Comparison of ENCODE assay signal across 12 cellular contexts in the genomic region with DNA sequence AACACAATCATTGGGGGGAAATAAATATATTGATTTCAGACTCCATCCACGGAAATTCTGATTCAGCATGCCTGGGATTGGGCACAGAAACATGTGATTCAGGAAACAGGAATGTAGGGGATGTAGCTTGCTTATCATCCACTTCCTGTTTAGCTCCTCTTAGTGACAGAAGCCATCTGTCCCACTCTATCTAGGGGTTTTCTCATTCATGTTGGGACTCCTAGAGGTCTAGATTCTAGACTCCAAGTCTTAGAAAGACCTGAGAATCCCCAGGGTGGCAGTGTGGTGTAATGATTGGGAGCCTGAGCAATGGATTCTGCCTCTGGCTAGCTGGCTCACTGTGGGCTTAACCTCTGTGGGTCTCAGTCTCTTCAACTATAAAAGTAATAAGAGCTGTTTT.
DNase-seq lines count a peak whose midpoint lies in the region; ATAC-seq and TF ChIP-seq lines count a peak whose summit lies in the region.
"Had no signal": no experiment of that assay in that cellular context is flagged by ENCODE, and none has a peak within 500 bp of the region (broad histone marks: within the 10 kb centered on the region; RNA-seq: fewer than 3 reads in every experiment).

No MANE protein-coding gene starts in this region.

- peak; percentile 12 for TF ChIP-seq CTCF in fibroblast of pulmonary artery (IDR thresholded peaks at IDR 0.05; ENCODE audit: low read length, missing control alignments)

- no peak overlapping the region for H3K4me3 ChIP-seq in fibroblast of pulmonary artery (replicated peaks; ENCODE audit: low read depth, low read length)
- H3K4me3 ChIP-seq: A549, neural progenitor cell had no signal

- DNase-seq in NCI-H82 (lab: John Stamatoyannopoulos, UW), result peak; percentile 24
- DNase-seq in NCI-H82 treated with DMSO at 0.1 percent for 48 hours (lab: John Stamatoyannopoulos, UW; ENCODE audit: unreplicated experiment), result no peak
- peak; percentile 79 for DNase-seq in fibroblast of pulmonary artery (ENCODE audit: low read depth)
- peak; percentile 24 for DNase-seq in renal cortical epithelial cell (ENCODE audit: low read depth)
- no peak for DNase-seq in NCI-H1092 (lab: John Stamatoyannopoulos, UW)
- no peak for DNase-seq in SKM-1 treated with dmso at 0.1 percent for 144 hours (lab: John Stamatoyannopoulos, UW; ENCODE audit: unreplicated experiment)
- DNase-seq: activated T-cell treated with anti-CD3 and anti-CD28 coated beads, Interleukin-2, amount 50 U/mL, for 48 hours; NCI-H1105 had no signal

- ATAC-seq in SK-N-SH treated with all-trans-retinoic acid at 6 μM for 48 hours, result peak; percentile 66
- no peak for ATAC-seq in esophagus mucosa

TF ChIP-seq in SK-N-SH treated with all-trans-retinoic acid at 6 μM for 48 hours, 23 proteins besides CTCF, POLR2A, EP300 and RAD21:
- no peak for TF ChIP-seq ESRRG (CRISPR knock-in tag; IDR thresholded peaks at IDR 0.05)
- TF ChIP-seq BACH2 (CRISPR knock-in tag; IDR thresholded peaks at IDR 0.05; ENCODE audit: borderline replicate concordance), result no peak
- TF ChIP-seq, protein P1, sequence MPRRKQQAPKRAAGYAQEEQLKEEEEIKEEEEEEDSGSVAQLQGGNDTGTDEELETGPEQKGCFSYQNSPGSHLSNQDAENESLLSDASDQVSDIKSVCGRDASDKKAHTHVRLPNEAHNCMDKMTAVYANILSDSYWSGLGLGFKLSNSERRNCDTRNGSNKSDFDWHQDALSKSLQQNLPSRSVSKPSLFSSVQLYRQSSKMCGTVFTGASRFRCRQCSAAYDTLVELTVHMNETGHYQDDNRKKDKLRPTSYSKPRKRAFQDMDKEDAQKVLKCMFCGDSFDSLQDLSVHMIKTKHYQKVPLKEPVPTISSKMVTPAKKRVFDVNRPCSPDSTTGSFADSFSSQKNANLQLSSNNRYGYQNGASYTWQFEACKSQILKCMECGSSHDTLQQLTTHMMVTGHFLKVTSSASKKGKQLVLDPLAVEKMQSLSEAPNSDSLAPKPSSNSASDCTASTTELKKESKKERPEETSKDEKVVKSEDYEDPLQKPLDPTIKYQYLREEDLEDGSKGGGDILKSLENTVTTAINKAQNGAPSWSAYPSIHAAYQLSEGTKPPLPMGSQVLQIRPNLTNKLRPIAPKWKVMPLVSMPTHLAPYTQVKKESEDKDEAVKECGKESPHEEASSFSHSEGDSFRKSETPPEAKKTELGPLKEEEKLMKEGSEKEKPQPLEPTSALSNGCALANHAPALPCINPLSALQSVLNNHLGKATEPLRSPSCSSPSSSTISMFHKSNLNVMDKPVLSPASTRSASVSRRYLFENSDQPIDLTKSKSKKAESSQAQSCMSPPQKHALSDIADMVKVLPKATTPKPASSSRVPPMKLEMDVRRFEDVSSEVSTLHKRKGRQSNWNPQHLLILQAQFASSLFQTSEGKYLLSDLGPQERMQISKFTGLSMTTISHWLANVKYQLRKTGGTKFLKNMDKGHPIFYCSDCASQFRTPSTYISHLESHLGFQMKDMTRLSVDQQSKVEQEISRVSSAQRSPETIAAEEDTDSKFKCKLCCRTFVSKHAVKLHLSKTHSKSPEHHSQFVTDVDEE (CRISPR knock-in tag; IDR thresholded peaks at IDR 0.05), result no peak
- no peak for TF ChIP-seq SNAI2 (CRISPR knock-in tag; IDR thresholded peaks at IDR 0.05)
- TF ChIP-seq, protein P2, sequence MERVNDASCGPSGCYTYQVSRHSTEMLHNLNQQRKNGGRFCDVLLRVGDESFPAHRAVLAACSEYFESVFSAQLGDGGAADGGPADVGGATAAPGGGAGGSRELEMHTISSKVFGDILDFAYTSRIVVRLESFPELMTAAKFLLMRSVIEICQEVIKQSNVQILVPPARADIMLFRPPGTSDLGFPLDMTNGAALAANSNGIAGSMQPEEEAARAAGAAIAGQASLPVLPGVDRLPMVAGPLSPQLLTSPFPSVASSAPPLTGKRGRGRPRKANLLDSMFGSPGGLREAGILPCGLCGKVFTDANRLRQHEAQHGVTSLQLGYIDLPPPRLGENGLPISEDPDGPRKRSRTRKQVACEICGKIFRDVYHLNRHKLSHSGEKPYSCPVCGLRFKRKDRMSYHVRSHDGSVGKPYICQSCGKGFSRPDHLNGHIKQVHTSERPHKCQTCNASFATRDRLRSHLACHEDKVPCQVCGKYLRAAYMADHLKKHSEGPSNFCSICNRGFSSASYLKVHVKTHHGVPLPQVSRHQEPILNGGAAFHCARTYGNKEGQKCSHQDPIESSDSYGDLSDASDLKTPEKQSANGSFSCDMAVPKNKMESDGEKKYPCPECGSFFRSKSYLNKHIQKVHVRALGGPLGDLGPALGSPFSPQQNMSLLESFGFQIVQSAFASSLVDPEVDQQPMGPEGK (CRISPR knock-in tag; IDR thresholded peaks at IDR 0.05; ENCODE audit: borderline replicate concordance), result no peak

Comparison
In these comparisons a context has a peak if more than half of its experiments do, and no peak if none do; other contexts are left out.
1. DNase-seq: peak in NCI-H82 (single experiment), fibroblast of pulmonary artery (single experiment) and renal cortical epithelial cell (single experiment); none in NCI-H82 treated with DMSO at 0.1 percent for 48 hours (single experiment), NCI-H1092 (single experiment) and SKM-1 treated with dmso at 0.1 percent for 144 hours (single experiment).